9 cellular contexts compared by ENCODE assay signal in the genomic region with DNA sequence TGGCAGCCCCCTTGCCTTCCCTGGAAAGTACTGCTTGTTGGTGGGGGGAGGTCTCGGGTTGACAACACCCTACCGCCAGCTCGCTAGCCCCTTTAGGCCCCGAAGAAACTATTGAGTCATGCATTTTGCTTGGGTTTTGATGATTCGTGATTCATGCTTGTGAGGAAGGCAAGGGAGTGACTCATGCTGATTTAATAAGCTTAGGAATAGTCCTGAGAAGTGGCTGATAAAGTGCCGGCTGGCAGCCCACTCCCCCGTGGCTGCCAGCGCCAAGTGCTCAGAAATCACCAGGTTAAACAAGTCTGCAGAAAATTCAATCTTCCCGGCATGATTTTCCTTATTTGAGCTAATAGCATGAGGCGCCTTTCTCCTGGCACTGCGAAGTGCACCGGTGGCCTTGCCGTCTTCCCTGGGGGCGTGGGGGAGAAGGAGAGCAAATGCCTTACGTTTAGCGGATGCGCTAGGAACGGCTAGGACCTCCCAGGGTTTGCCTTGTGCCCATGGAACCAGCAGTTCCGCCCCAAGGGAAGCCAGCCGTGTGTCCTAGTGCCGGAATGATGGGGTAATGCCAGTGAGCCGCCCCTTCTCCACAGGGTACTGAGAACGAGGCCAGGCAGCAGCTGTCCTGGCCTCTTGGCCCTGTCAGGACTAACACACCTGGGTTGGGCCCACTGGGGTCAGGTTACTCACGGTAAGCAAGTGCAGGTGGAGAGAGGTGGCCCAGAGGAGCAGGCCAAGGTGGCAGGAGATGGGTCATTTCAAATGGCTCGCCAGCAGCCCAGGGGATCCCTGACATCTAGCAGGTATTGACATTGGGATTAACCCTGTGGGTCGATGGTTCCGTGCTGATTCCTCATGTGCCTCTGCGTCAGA.
A peak's percentile ranks its signal among the peaks of the same experiment; 100 is the strongest.
DNase-seq lines count a peak whose midpoint lies in the region; ATAC-seq, FAIRE-seq and TF ChIP-seq lines count a peak whose summit lies in the region.
"Had no signal": no experiment of that assay in that cellular context is flagged by ENCODE, and none has a peak within 500 bp of the region (broad histone marks: within the 10 kb centered on the region; RNA-seq: fewer than 3 reads in every experiment).

No MANE protein-coding gene starts in this region.

- peak overlapping the region; percentile 84 for H3K27ac ChIP-seq in epithelial cell of prostate
- H3K27ac ChIP-seq: C4-2B had no signal

- no peak overlapping the region for H3K4me3 Mint-ChIP-seq in T-helper 2 cell treated with Interferon-gamma antibody and Interleukin-4, amounts not matched to agents 5 μg/mL and 100 μg/mL, for 36 hours

- ATAC-seq in GM21360 (IDR thresholded peaks at IDR 0.05; ENCODE audit: unreplicated experiment) = no peak

- no peak overlapping the region for H3K27ac Mint-ChIP-seq in T-helper 2 cell treated with Interferon-gamma antibody and Interleukin-4, amounts not matched to agents 5 μg/mL and 100 μg/mL, for 36 hours

- DNase-seq in NCI-H82 (lab: John Stamatoyannopoulos, UW) (peak; percentile 71), NCI-H82 treated with DMSO at 0.1 percent for 48 hours (lab: John Stamatoyannopoulos, UW; ENCODE audit: unreplicated experiment) (no peak), RCC 7860 (ENCODE audit: low spot score) (peak; percentile 91), epithelial cell of prostate (ENCODE audit: low read depth, low spot score) (peak; percentile 79), retinal pigment epithelial cell (ENCODE audit: low read depth) (peak; percentile 98)
- no peak for DNase-seq in T-helper 2 cell treated with Interferon-gamma antibody and Interleukin-4, amounts not matched to agents 5 μg/mL and 100 μg/mL, for 36 hours (ENCODE audit: low spot score)
- DNase-seq in stimulated activated naive CD4-positive, alpha-beta T cell (lab: John Stamatoyannopoulos, UW) = no peak

- TF ChIP-seq CTCF in retinal pigment epithelial cell (conservative IDR thresholded peaks at IDR 0.05; ENCODE audit: low read depth, low read length) = no peak

- no peak overlapping the region for H3K4me3 ChIP-seq in retinal pigment epithelial cell (ENCODE audit: low read length)

- FAIRE-seq in RCC 7860 (lab: Jason Lieb, UNC) = peak; percentile 86

- H3K4me1 Mint-ChIP-seq in T-helper 2 cell treated with Interferon-gamma antibody and Interleukin-4, amounts not matched to agents 5 μg/mL and 100 μg/mL, for 36 hours (ENCODE audit: low read depth) = no peaks in the 10 kb centered on the region

- H3K9me3 Mint-ChIP-seq in T-helper 2 cell treated with Interferon-gamma antibody and Interleukin-4, amounts not matched to agents 5 μg/mL and 100 μg/mL, for 36 hours = no peaks in the 10 kb centered on the region

- no peaks in the 10 kb centered on the region for H3K36me3 Mint-ChIP-seq in T-helper 2 cell treated with Interferon-gamma antibody and Interleukin-4, amounts not matched to agents 5 μg/mL and 100 μg/mL, for 36 hours (ENCODE audit: low read depth)

- H3K27me3 Mint-ChIP-seq in T-helper 2 cell treated with Interferon-gamma antibody and Interleukin-4, amounts not matched to agents 5 μg/mL and 100 μg/mL, for 36 hours (ENCODE audit: low read depth) = no peaks in the 10 kb centered on the region

Comparison
In these comparisons a context has a peak if more than half of its experiments do, and no peak if none do; other contexts are left out.
1. DNase-seq: peak in NCI-H82 (single experiment), RCC 7860 (single experiment), epithelial cell of prostate (single experiment) and retinal pigment epithelial cell (single experiment); none in NCI-H82 treated with DMSO at 0.1 percent for 48 hours (single experiment), T-helper 2 cell treated with Interferon-gamma antibody and Interleukin-4, amounts not matched to agents 5 μg/mL and 100 μg/mL, for 36 hours (single experiment) and stimulated activated naive CD4-positive, alpha-beta T cell (0 of 6).